ENCODE assay signal across 1 cellular context in the genomic region with DNA sequence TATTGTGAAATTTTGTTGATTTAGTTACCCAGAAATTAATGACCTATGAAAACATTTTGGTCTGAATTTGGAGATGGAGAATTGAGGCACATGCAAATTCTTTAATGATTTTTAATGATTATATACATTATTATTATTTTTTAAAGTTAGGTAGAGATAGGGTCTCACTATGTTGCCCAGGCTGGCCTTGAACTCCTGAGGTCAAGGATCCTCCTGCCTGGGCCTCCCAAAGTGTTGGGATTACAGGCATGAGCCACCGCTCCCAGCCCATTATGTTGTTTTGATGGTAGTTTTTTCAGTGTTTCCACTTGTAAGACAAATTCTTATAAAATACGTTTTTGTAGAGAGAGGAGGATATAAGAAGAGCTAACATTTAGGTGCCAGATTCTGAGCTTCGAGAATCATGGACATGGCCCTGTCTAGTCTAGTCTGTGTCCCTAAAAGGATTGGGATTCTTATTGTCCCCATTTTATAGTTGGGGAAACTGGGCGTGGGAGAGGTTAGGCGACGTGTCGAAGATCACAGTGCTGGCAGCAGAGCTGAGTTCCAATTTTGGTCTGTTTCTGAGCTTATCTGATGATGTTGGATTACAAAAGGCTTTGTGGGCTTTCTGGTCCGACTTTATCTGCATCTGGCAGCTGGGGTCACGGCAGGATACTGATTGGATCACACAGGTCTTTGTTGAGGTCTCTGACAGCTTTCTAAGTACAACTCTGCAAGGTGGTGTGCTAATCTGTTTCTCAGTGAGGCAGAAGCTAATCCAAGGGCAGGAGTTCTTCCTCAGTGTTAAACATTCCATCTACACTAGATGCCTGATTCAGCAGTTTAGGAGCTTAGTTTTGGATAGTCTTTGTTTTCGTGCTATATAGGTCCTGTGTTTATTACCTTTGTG.
TF ChIP-seq lines count a peak whose summit lies in the region.

No MANE protein-coding gene starts in this region.

TF ChIP-seq in K562, 482 proteins besides CTCF, POLR2A, EP300 and RAD21 (continued from another document and continues in another):
- TF ChIP-seq SFPQ (IDR thresholded peaks at IDR 0.05; ENCODE audit: low read depth, low read length) = no peak
- TF ChIP-seq SP1 (CRISPR knock-in tag; IDR thresholded peaks at IDR 0.05) = peak; percentile 40; the same call in 1 of the 2 replicates
- no peak for TF ChIP-seq SAFB (IDR thresholded peaks at IDR 0.05; ENCODE audit: borderline replicate concordance, low read depth, low read length)
- no peak for TF ChIP-seq ZNF717 (CRISPR knock-in tag; IDR thresholded peaks at IDR 0.05)
- TF ChIP-seq GABPB2 (CRISPR knock-in tag; conservative IDR thresholded peaks at IDR 0.05) = no peak
- no peak for TF ChIP-seq FIP1L1 (IDR thresholded peaks at IDR 0.05; ENCODE audit: low read depth, low read length, poor library complexity, severe bottlenecking)
- TF ChIP-seq, protein P1, sequence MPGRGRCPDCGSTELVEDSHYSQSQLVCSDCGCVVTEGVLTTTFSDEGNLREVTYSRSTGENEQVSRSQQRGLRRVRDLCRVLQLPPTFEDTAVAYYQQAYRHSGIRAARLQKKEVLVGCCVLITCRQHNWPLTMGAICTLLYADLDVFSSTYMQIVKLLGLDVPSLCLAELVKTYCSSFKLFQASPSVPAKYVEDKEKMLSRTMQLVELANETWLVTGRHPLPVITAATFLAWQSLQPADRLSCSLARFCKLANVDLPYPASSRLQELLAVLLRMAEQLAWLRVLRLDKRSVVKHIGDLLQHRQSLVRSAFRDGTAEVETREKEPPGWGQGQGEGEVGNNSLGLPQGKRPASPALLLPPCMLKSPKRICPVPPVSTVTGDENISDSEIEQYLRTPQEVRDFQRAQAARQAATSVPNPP (IDR thresholded peaks at IDR 0.05; ENCODE audit: borderline replicate concordance, insufficient read depth, insufficient read length) = no peak
- peak; percentile 81; the same call in 1 of the 2 replicates for TF ChIP-seq RUNX1 (IDR thresholded peaks at IDR 0.05; ENCODE audit: low read depth)
- TF ChIP-seq ZNF165 (CRISPR knock-in tag; IDR thresholded peaks at IDR 0.05; ENCODE audit: borderline replicate concordance) = no peak
- TF ChIP-seq ZNF507 (tag; conservative IDR thresholded peaks at IDR 0.05) = no peak
- no peak for TF ChIP-seq SLC30A9 (CRISPR knock-in tag; IDR thresholded peaks at IDR 0.05)
- no peak for TF ChIP-seq SRSF9 (IDR thresholded peaks at IDR 0.05; ENCODE audit: borderline replicate concordance, low read depth, low read length)
- TF ChIP-seq, protein P2, sequence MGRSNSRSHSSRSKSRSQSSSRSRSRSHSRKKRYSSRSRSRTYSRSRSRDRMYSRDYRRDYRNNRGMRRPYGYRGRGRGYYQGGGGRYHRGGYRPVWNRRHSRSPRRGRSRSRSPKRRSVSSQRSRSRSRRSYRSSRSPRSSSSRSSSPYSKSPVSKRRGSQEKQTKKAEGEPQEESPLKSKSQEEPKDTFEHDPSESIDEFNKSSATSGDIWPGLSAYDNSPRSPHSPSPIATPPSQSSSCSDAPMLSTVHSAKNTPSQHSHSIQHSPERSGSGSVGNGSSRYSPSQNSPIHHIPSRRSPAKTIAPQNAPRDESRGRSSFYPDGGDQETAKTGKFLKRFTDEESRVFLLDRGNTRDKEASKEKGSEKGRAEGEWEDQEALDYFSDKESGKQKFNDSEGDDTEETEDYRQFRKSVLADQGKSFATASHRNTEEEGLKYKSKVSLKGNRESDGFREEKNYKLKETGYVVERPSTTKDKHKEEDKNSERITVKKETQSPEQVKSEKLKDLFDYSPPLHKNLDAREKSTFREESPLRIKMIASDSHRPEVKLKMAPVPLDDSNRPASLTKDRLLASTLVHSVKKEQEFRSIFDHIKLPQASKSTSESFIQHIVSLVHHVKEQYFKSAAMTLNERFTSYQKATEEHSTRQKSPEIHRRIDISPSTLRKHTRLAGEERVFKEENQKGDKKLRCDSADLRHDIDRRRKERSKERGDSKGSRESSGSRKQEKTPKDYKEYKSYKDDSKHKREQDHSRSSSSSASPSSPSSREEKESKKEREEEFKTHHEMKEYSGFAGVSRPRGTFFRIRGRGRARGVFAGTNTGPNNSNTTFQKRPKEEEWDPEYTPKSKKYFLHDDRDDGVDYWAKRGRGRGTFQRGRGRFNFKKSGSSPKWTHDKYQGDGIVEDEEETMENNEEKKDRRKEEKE (IDR thresholded peaks at IDR 0.05; ENCODE audit: borderline replicate concordance in 1 of 2, control insufficient read depth in 1 of 2, low read depth in 2 of 2, low read length in 1 of 2) = no peak
- no peak for TF ChIP-seq GTF2E2 (tag; IDR thresholded peaks at IDR 0.05)
- no peak for TF ChIP-seq ZNF232 (CRISPR knock-in tag; IDR thresholded peaks at IDR 0.05)
- TF ChIP-seq GTF2A2 (tag; IDR thresholded peaks at IDR 0.05) = no peak
- no peak for TF ChIP-seq CREB5 (CRISPR knock-in tag; IDR thresholded peaks at IDR 0.05)
- TF ChIP-seq DMBX1 (CRISPR knock-in tag; IDR thresholded peaks at IDR 0.05; ENCODE audit: borderline replicate concordance) = peak; percentile 75
- TF ChIP-seq ZNF586 (CRISPR knock-in tag; conservative IDR thresholded peaks at IDR 0.05) = no peak
- TF ChIP-seq CBX8 (IDR thresholded peaks at IDR 0.05; ENCODE audit: borderline replicate concordance, extremely low read depth, low read depth, low read length, poor library complexity, severe bottlenecking) = no peak
- TF ChIP-seq YBX1 (IDR thresholded peaks at IDR 0.05) = no peak
- no peak for TF ChIP-seq ZNF57 (CRISPR knock-in tag; IDR thresholded peaks at IDR 0.05)
- TF ChIP-seq EGR1 (conservative IDR thresholded peaks at IDR 0.05) = peak; percentile 27; the same call in 1 of the 2 replicates
- TF ChIP-seq FOXJ3 (CRISPR knock-in tag; IDR thresholded peaks at IDR 0.05) = no peak
- TF ChIP-seq XRCC5 (IDR thresholded peaks at IDR 0.05; ENCODE audit: low read depth, low read length) = no peak
- TF ChIP-seq, protein P3, sequence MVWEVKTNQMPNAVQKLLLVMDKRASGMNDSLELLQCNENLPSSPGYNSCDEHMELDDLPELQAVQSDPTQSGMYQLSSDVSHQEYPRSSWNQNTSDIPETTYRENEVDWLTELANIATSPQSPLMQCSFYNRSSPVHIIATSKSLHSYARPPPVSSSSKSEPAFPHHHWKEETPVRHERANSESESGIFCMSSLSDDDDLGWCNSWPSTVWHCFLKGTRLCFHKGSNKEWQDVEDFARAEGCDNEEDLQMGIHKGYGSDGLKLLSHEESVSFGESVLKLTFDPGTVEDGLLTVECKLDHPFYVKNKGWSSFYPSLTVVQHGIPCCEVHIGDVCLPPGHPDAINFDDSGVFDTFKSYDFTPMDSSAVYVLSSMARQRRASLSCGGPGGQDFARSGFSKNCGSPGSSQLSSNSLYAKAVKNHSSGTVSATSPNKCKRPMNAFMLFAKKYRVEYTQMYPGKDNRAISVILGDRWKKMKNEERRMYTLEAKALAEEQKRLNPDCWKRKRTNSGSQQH (CRISPR knock-in tag; IDR thresholded peaks at IDR 0.05) = no peak
- TF ChIP-seq, protein P4, sequence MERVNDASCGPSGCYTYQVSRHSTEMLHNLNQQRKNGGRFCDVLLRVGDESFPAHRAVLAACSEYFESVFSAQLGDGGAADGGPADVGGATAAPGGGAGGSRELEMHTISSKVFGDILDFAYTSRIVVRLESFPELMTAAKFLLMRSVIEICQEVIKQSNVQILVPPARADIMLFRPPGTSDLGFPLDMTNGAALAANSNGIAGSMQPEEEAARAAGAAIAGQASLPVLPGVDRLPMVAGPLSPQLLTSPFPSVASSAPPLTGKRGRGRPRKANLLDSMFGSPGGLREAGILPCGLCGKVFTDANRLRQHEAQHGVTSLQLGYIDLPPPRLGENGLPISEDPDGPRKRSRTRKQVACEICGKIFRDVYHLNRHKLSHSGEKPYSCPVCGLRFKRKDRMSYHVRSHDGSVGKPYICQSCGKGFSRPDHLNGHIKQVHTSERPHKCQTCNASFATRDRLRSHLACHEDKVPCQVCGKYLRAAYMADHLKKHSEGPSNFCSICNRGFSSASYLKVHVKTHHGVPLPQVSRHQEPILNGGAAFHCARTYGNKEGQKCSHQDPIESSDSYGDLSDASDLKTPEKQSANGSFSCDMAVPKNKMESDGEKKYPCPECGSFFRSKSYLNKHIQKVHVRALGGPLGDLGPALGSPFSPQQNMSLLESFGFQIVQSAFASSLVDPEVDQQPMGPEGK (CRISPR knock-in tag; IDR thresholded peaks at IDR 0.05; ENCODE audit: borderline replicate concordance) = no peak
- TF ChIP-seq CBX3 (IDR thresholded peaks at IDR 0.05; ENCODE audit: borderline replicate concordance in 1 of 2, low read length in 2 of 2) = no peak
- no peak for TF ChIP-seq WHSC1 (IDR thresholded peaks at IDR 0.05; ENCODE audit: low read length)
- no peak for TF ChIP-seq ATF6 (CRISPR knock-in tag; IDR thresholded peaks at IDR 0.05)
- TF ChIP-seq ZC3H8 (IDR thresholded peaks at IDR 0.05) = no peak
- TF ChIP-seq SP2 (IDR thresholded peaks at IDR 0.05; ENCODE audit: extremely low read depth, low read depth, low read length, poor library complexity, severe bottlenecking) = no peak
- TF ChIP-seq NCOA2 (IDR thresholded peaks at IDR 0.05; ENCODE audit: partially characterized antibody in 2 of 2) = no peak
- TF ChIP-seq RBM34 (IDR thresholded peaks at IDR 0.05; ENCODE audit: borderline replicate concordance, insufficient read depth, low read length) = no peak
- TF ChIP-seq GATAD2B (IDR thresholded peaks at IDR 0.05; ENCODE audit: borderline replicate concordance) = no peak; the same call in 1 of the 2 replicates
- no peak for TF ChIP-seq ZNF253 (CRISPR knock-in tag; conservative IDR thresholded peaks at IDR 0.05)
